16 cellular contexts compared by ENCODE assay signal in genomic region chr12:109619002-109619604, GRCh38. TPM values are rescaled to one million over a fixed set of nuclear protein-coding genes. Genes with fewer than 3 reads are reported as not detected.
DNase-seq lines count a peak whose midpoint lies in the region; ATAC-seq, FAIRE-seq and TF ChIP-seq lines count a peak whose summit lies in the region.
"Had no signal": no experiment of that assay in that cellular context is flagged by ENCODE, and none has a peak within 500 bp of the region (broad histone marks: within the 10 kb centered on the region; RNA-seq: fewer than 3 reads in every experiment).

No MANE protein-coding gene starts in this region.

- no peaks in the 10 kb centered on the region for H3K9me3 ChIP-seq in A549
- no peaks in the 10 kb centered on the region for H3K9me3 ChIP-seq in neural cell (ENCODE audit: low read length)
- no peaks in the 10 kb centered on the region for H3K9me3 ChIP-seq in stomach
- H3K9me3 ChIP-seq: BE2C had no signal

- no peak overlapping the region for H2AFZ ChIP-seq in neural cell (ENCODE audit: low read depth, low read length)
- H2AFZ ChIP-seq: GM23338 had no signal

- no peak overlapping the region for H3K4me3 ChIP-seq in A549
- H3K4me3 ChIP-seq in neural cell (ENCODE audit: low read length) = no peak overlapping the region
- no peak overlapping the region for H3K4me3 ChIP-seq in stomach
- H3K4me3 ChIP-seq: GM23338 had no signal

- CTCF ChIA-PET in A549 (lab: Yijun Ruan, JAX) = interaction anchor here (4.4 kb wide), 1 partner anchor 20 kb away, joined by 34 read pairs; no protein-coding TSS in a partner anchor

- H3K79me2 ChIP-seq in neural cell (replicated peaks; ENCODE audit: insufficient read depth, low read length) = no peaks in the 10 kb centered on the region

- TF ChIP-seq POLR2A in A549 (IDR thresholded peaks at IDR 0.05; ENCODE audit: low read length) (no peak), stomach (IDR thresholded peaks at IDR 0.05) (no peak)

- WGBS in A549 (ENCODE audit: missing lambda C conversion rate) = 51% methylated on average over 8 of the region's 8 CpGs
- WGBS in stomach, 5 donors = 85 to 89% (median 88%) methylated on average over 8 of the region's 8 CpGs

- no peaks in the 10 kb centered on the region for H3K4me1 ChIP-seq in A549
- peaks cover 0 to 9% (median 7%) of the 10 kb centered on the region in 4 donors for H3K4me1 ChIP-seq in stomach

- no peak for ATAC-seq in A549
- ATAC-seq: GM23338 had no signal

- H3K36me3 ChIP-seq in neural cell (ENCODE audit: insufficient read depth, low read length) (no peaks in the 10 kb centered on the region), stomach (no peaks in the 10 kb centered on the region)
- H3K36me3 ChIP-seq: BE2C had no signal

- no peaks in the 10 kb centered on the region for H4K20me1 ChIP-seq in neural cell (ENCODE audit: insufficient read depth)

- FAIRE-seq in A549 (lab: Jason Lieb, UNC) = no peak
- peak; percentile 48 for FAIRE-seq in HTR-8/SVneo (lab: Jason Lieb, UNC)
- FAIRE-seq: A204.1, GM12892 had no signal

- H3K27ac ChIP-seq in A549 = no peak overlapping the region
- peak overlapping the region; percentile 96 for H3K27ac ChIP-seq in cingulate gyrus (ENCODE audit: low read depth, low read length)
- H3K27ac ChIP-seq in neural cell (ENCODE audit: low read length) = no peak overlapping the region
- no peak overlapping the region for H3K27ac ChIP-seq in stomach
- H3K27ac ChIP-seq: C4-2B had no signal

- H3K4me2 ChIP-seq in A549 (no peak overlapping the region), neural cell (ENCODE audit: low read length) (no peak overlapping the region)
- H3K4me2 ChIP-seq: GM23338 had no signal

- peaks cover 4% of the 10 kb centered on the region for H3F3A ChIP-seq in neural cell (ENCODE audit: insufficient read depth, low read length, poor library complexity, severe bottlenecking)

- TF ChIP-seq RAD21 in A549 (conservative IDR thresholded peaks at IDR 0.05 in 1 of 2, IDR thresholded peaks at IDR 0.05 in 1 of 2) (no peak), neural cell (conservative IDR thresholded peaks at IDR 0.05) (no peak)

- H3K27me3 ChIP-seq in neural cell (ENCODE audit: insufficient read depth, low read depth, low read length) (peaks cover 4% of the 10 kb centered on the region), stomach (peaks cover 0 to 62% (median 22%) of the 10 kb centered on the region in 3 donors)
- H3K27me3 ChIP-seq: BE2C had no signal

- DNase-seq in A549 (ENCODE audit: low read depth in 1 of 2, low spot score in 1 of 2) (no peak), HTR-8/SVneo (ENCODE audit: insufficient read length, low spot score) (no peak), NCI-H2081 (lab: John Stamatoyannopoulos, UW) (no peak), stomach (no peak)
- no peak for DNase-seq in activated CD4-positive, alpha-beta T cell treated with anti-CD3 and anti-CD28 coated beads for 48 hours
- DNase-seq: BE2C; CD4-positive, alpha-beta memory T cell; DND-41; GDM1; H9 had no signal

- POLR2A ChIA-PET in A549 (lab: Yijun Ruan, JAX) = no interaction called here

- no peak for TF ChIP-seq CTCF in A549 (IDR thresholded peaks at IDR 0.05)
- TF ChIP-seq CTCF in neural cell (IDR thresholded peaks at IDR 0.05; ENCODE audit: poor library complexity, severe bottlenecking) = no peak
- no peak for TF ChIP-seq CTCF in stomach (IDR thresholded peaks at IDR 0.05)

- H3K9ac ChIP-seq in neural cell (ENCODE audit: low read length) = no peak overlapping the region

- intact Hi-C loops in stomach (cut with DNase I; ENCODE audit: low total_unique reads) = no loop called here

- TF ChIP-seq EP300 in A549 (IDR thresholded peaks at IDR 0.05) (no peak), neural cell (conservative IDR thresholded peaks at IDR 0.05; ENCODE audit: poor library complexity, severe bottlenecking) (peak; percentile 77), stomach (IDR thresholded peaks at IDR 0.05) (no peak)

- no peaks in the 10 kb centered on the region for H3K9me2 ChIP-seq in neural cell (ENCODE audit: insufficient read depth, low read length)

TF ChIP-seq in A549, 52 proteins besides CTCF, POLR2A, EP300 and RAD21 (continues in another document):
- no peak for TF ChIP-seq NR3C1 (IDR thresholded peaks at IDR 0.05)
- no peak for TF ChIP-seq HES2 (IDR thresholded peaks at IDR 0.05)
- no peak for TF ChIP-seq JUN (IDR thresholded peaks at IDR 0.05)
- TF ChIP-seq MAFK (IDR thresholded peaks at IDR 0.05; ENCODE audit: partially characterized antibody) = no peak
- no peak for TF ChIP-seq RNF2 (IDR thresholded peaks at IDR 0.05; ENCODE audit: borderline replicate concordance, low read depth)
- peak; percentile 25 for TF ChIP-seq ZFP36 (IDR thresholded peaks at IDR 0.05; ENCODE audit: borderline replicate concordance, partially characterized antibody)
- TF ChIP-seq HDAC2 (IDR thresholded peaks at IDR 0.05) = no peak
- TF ChIP-seq, protein P1, sequence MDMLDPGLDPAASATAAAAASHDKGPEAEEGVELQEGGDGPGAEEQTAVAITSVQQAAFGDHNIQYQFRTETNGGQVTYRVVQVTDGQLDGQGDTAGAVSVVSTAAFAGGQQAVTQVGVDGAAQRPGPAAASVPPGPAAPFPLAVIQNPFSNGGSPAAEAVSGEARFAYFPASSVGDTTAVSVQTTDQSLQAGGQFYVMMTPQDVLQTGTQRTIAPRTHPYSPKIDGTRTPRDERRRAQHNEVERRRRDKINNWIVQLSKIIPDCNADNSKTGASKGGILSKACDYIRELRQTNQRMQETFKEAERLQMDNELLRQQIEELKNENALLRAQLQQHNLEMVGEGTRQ (IDR thresholded peaks at IDR 0.05) = 0 out of 2 replicates have a peak, but pooled peaks have one; percentile 31
- no peak for TF ChIP-seq GATA3 (IDR thresholded peaks at IDR 0.05; ENCODE audit: borderline replicate concordance)

TF ChIP-seq in neural cell, 6 proteins besides CTCF, POLR2A, EP300 and RAD21:
- TF ChIP-seq SMC3 (conservative IDR thresholded peaks at IDR 0.05; ENCODE audit: poor library complexity) (no peak), POLR2AphosphoS5 (IDR thresholded peaks at IDR 0.05) (peak; percentile 27)

RNA-seq across cellular contexts. Expression of gene MVK, which starts 45.5 kb away (rescaled TPM):
- polyA plus RNA-seq in A549 (2011; rRNA removed) = 5.9 and 7.0 TPM in 2 replicates
- polyA plus RNA-seq in A549 (2012; cell fraction: cytosol; rRNA removed) = 13.6 and 19.9 TPM in 2 replicates
- 18.4 and 25.1 TPM in 2 replicates for polyA plus RNA-seq in A549 (2012; cell fraction: nucleus; rRNA removed)
- 7.5 to 14.8 TPM (median 14.0 TPM) in 3 replicates for polyA plus RNA-seq in A549 (2017; fragmentation: RNase III; extraction: RNeasy Plus Mini Kit Qiagen cat#74134 plus additional on column Dnase treatment)
- polyA minus RNA-seq in A549 (2011; rRNA and poly(A)+ RNA removed) = 6.4 and 7.3 TPM in 2 replicates
- polyA plus RNA-seq in neural cell = 45.7 and 65.5 TPM in 2 replicates
- polyA minus RNA-seq in neural cell = 36.9 and 43.8 TPM in 2 replicates
- total RNA-seq in stomach = 10 to 100 TPM in 3 of 5 donors, 1 to 10 TPM in 2; 1.2 to 16.7 (median 10.7) TPM
- 10 to 100 TPM; 16.7 to 22.8 (median 18.0) TPM for polyA plus RNA-seq in stomach

RNA-seq across cellular contexts. Expression of gene MMAB, which starts 45.8 kb away (rescaled TPM):
- polyA plus RNA-seq in A549 (2011; rRNA removed) = 23.0 and 26.1 TPM in 2 replicates
- polyA plus RNA-seq in A549 (2012; cell fraction: cytosol; rRNA removed) = 27.2 and 29.6 TPM in 2 replicates
- 20.9 and 22.0 TPM in 2 replicates for polyA plus RNA-seq in A549 (2012; cell fraction: nucleus; rRNA removed)
- polyA plus RNA-seq in A549 (2017; fragmentation: RNase III; extraction: RNeasy Plus Mini Kit Qiagen cat#74134 plus additional on column Dnase treatment) = 32.8 to 36.8 TPM (median 34.7 TPM) in 3 replicates
- polyA minus RNA-seq in A549 (2011; rRNA and poly(A)+ RNA removed) = 14.5 and 18.6 TPM in 2 replicates
- polyA plus RNA-seq in neural cell = 43.2 and 52.6 TPM in 2 replicates
- 22.3 and 27.0 TPM in 2 replicates for polyA minus RNA-seq in neural cell
- 10 to 100 TPM in 3 of 5 donors, 1 to 10 TPM in 2; 6.2 to 71.2 (median 13.6) TPM for total RNA-seq in stomach
- polyA plus RNA-seq in stomach = 10 to 100 TPM; 44.1 to 51.8 (median 47.4) TPM
